18 cellular contexts compared by ENCODE assay signal in genomic region chr13:43511260-43511970, GRCh38.
"Had no signal": no experiment of that assay in that cellular context is flagged by ENCODE, and none has a peak within 500 bp of the region (broad histone marks: within the 10 kb centered on the region; RNA-seq: fewer than 3 reads in every experiment).

No MANE protein-coding gene starts in this region.

- DNase-seq: activated B cell treated with CpG ODN at 0.5 μM for 24 hours; activated CD4-positive, alpha-beta memory T cell treated with anti-CD3 and anti-CD28 coated beads, Interleukin-2, amount 10 ng/mL, durations not matched to agents 7 days and 5 days; activated CD4-positive, alpha-beta T cell treated with anti-CD3 and anti-CD28 coated beads for 48 hours; activated CD8-positive, alpha-beta memory T cell treated with anti-CD3 and anti-CD28 coated beads, Interleukin-2, amount 10 ng/mL, durations not matched to agents 7 days and 5 days; amniotic stem cell; body of pancreas; dorsolateral prefrontal cortex; foreskin keratinocyte; hypothalamus; left lung; mesendoderm; natural killer cell; right cardiac atrium; SK-N-SH; stimulated activated CD4-positive, alpha-beta T cell treated with anti-CD3 and anti-CD28 coated beads, Interleukin-4, amount 100 ng/mL, for 1 hour; thyroid gland had no signal

- H3K4me1 ChIP-seq: foreskin keratinocyte, left lung, thyroid gland had no signal

- H3K9me3 ChIP-seq: body of pancreas, left lung, neutrophil, SK-N-SH, thyroid gland had no signal

- H3K9ac ChIP-seq: SK-N-SH had no signal

- H3K4me3 ChIP-seq: body of pancreas, dorsolateral prefrontal cortex, left lung, smooth muscle cell, thyroid gland had no signal

- H3K36me3 ChIP-seq: left lung, neutrophil, thyroid gland had no signal

- H3K27ac ChIP-seq: body of pancreas, foreskin keratinocyte, left lung, neutrophil, thyroid gland had no signal

- H3K4me2 ChIP-seq: SK-N-SH, smooth muscle cell had no signal

- H3K27me3 ChIP-seq: body of pancreas, dorsolateral prefrontal cortex, foreskin keratinocyte, left lung, neutrophil, thyroid gland had no signal

- ATAC-seq: activated CD8-positive, alpha-beta memory T cell treated with anti-CD3 and anti-CD28 coated beads, Interleukin-2, amount 10 ng/mL, durations not matched to agents 7 days and 5 days; body of pancreas; foreskin keratinocyte; left lung; natural killer cell had no signal
